ENCODE assay signal across 12 cellular contexts in genomic region chr1:58392083-58392482, GRCh38.
DNase-seq lines count a peak whose midpoint lies in the region; ATAC-seq and TF ChIP-seq lines count a peak whose summit lies in the region.
"Had no signal": no experiment of that assay in that cellular context is flagged by ENCODE, and none has a peak within 500 bp of the region (broad histone marks: within the 10 kb centered on the region; RNA-seq: fewer than 3 reads in every experiment).

No MANE protein-coding gene starts in this region.

- H3K36me3 ChIP-seq in ovary: no peaks in the 10 kb centered on the region
- H3K36me3 ChIP-seq: Peyer's patch had no signal

- H3K36me3 Mint-ChIP-seq in effector memory CD8-positive, alpha-beta T cell (ENCODE audit: insufficient read depth): no peaks in the 10 kb centered on the region
- no peaks in the 10 kb centered on the region for H3K36me3 Mint-ChIP-seq in endothelial cell (ENCODE audit: low read depth, unreplicated experiment)
- H3K36me3 Mint-ChIP-seq: brain had no signal

- 54 to 71% (median 67%) methylated on average over 6 of the region's 6 CpGs for WGBS in ovary, 3 donors

- H3K9me3 Mint-ChIP-seq in effector memory CD8-positive, alpha-beta T cell: no peaks in the 10 kb centered on the region
- H3K9me3 Mint-ChIP-seq in endothelial cell (ENCODE audit: unreplicated experiment): no peaks in the 10 kb centered on the region
- H3K9me3 Mint-ChIP-seq: brain had no signal

- H3K27me3 ChIP-seq in ovary: no peaks in the 10 kb centered on the region
- H3K27me3 ChIP-seq: Peyer's patch had no signal

- TF ChIP-seq EP300 in ovary (IDR thresholded peaks at IDR 0.05): no peak

- peak; percentile 69 for ATAC-seq in GM19463 (IDR thresholded peaks at IDR 0.05; ENCODE audit: unreplicated experiment)
- ATAC-seq in HG03442 (IDR thresholded peaks at IDR 0.05; ENCODE audit: unreplicated experiment): peak; percentile 71
- ATAC-seq in effector memory CD8-positive, alpha-beta T cell (replicated peaks): peak; percentile 90
- ATAC-seq in left ventricle myocardium superior: no peak
- ATAC-seq: left cardiac atrium had no signal

- DNase-seq in GM12864 (ENCODE audit: low read depth) (peak; percentile 19), ovary (no peak), NCI-H2196 (lab: John Stamatoyannopoulos, UW; ENCODE audit: unreplicated experiment) (no peak), endothelial cell (ENCODE audit: low spot score) (no peak), left ventricle myocardium superior (no peak)
- DNase-seq in effector memory CD8-positive, alpha-beta T cell: peak; percentile 2 to 31 (median 11)
- DNase-seq: left cardiac atrium, NCI-H1436 treated with DMSO at 0.1 percent for 48 hours had no signal

- no peaks in the 10 kb centered on the region for H3K4me1 ChIP-seq in ovary (ENCODE audit: insufficient read depth)
- H3K4me1 ChIP-seq: Peyer's patch had no signal

- peaks cover 0 to 4% of the 10 kb centered on the region in 2 donors for H3K4me1 Mint-ChIP-seq in effector memory CD8-positive, alpha-beta T cell (ENCODE audit: low read depth in 2 of 2)
- peaks cover 12% of the 10 kb centered on the region for H3K4me1 Mint-ChIP-seq in endothelial cell (ENCODE audit: unreplicated experiment)

- H3K27me3 Mint-ChIP-seq in effector memory CD8-positive, alpha-beta T cell: no peaks in the 10 kb centered on the region
- peaks cover 4% of the 10 kb centered on the region for H3K27me3 Mint-ChIP-seq in endothelial cell (ENCODE audit: unreplicated experiment)

- no peak for TF ChIP-seq CTCF in GM12864 (IDR thresholded peaks at IDR 0.05; ENCODE audit: low read depth, low read length, missing control alignments)
- TF ChIP-seq CTCF in ovary (IDR thresholded peaks at IDR 0.05): no peak
- no peak for TF ChIP-seq CTCF in endothelial cell (IDR thresholded peaks at IDR 0.05; ENCODE audit: unreplicated experiment)

- H3K4me3 ChIP-seq in GM12864 (ENCODE audit: low read depth, low read length): no peak overlapping the region
- no peak overlapping the region for H3K4me3 ChIP-seq in ovary
- H3K4me3 ChIP-seq: Peyer's patch had no signal

- H3K27ac Mint-ChIP-seq in effector memory CD8-positive, alpha-beta T cell: no peak overlapping the region
- H3K27ac Mint-ChIP-seq in endothelial cell (ENCODE audit: unreplicated experiment): no peak overlapping the region
- H3K27ac Mint-ChIP-seq: brain had no signal

- no peak overlapping the region for H3K27ac ChIP-seq in ovary

- TF ChIP-seq POLR2A in ovary (IDR thresholded peaks at IDR 0.05): no peak

- intact Hi-C loops in ovary (cut with DNase I): no loop called here
- intact Hi-C loops in left ventricle myocardium superior (cut with micrococcal nuclease): no loop called here

- H3K4me3 Mint-ChIP-seq in effector memory CD8-positive, alpha-beta T cell: no peak overlapping the region
- H3K4me3 Mint-ChIP-seq in endothelial cell (ENCODE audit: unreplicated experiment): no peak overlapping the region
- H3K4me3 Mint-ChIP-seq: brain had no signal

- no peaks in the 10 kb centered on the region for H3K9me3 ChIP-seq in ovary
- H3K9me3 ChIP-seq: Peyer's patch had no signal

Comparison
In these comparisons a context has a peak if more than half of its experiments do, and no peak if none do; other contexts are left out.
1. DNase-seq: peak in GM12864 (single experiment) and effector memory CD8-positive, alpha-beta T cell (3 of 3); none in ovary (0 of 5), NCI-H2196 (single experiment), endothelial cell (single experiment) and left ventricle myocardium superior (single experiment).